18 cellular contexts compared by ENCODE assay signal in the genomic region with DNA sequence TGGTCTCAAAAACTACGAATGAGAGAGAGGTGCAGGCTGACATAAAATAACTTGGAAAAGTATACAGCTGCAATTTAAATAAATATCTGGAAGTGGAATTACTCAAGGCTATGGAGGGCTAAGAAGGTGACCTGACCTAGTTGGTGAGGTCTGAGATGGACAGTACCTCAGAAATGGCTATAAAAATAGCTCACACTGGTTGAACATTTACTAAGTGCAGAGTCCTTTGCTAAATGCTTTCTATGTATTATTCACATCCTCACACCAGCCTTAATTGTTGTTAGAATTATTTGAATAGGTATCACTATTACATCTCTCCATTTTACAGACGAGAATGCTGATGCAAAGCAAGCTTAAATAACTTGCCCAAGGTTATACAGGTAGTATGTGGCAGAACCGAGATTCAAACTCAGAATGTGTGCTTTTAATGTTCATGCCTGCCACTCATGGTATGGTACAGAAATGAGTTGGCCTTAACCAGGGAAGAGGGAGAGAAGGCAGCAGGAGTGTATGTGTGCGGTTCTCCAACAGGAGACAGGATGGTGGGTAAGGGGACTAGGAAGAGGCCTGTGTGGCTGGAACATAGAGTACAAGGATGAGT. TPM values are rescaled to one million over a fixed set of nuclear protein-coding genes. Genes with fewer than 3 reads are reported as not detected.
A peak's percentile ranks its signal among the peaks of the same experiment; 100 is the strongest.
DNase-seq lines count a peak whose midpoint lies in the region; ATAC-seq and TF ChIP-seq lines count a peak whose summit lies in the region.
"Had no signal": no experiment of that assay in that cellular context is flagged by ENCODE, and none has a peak within 500 bp of the region (broad histone marks: within the 10 kb centered on the region; RNA-seq: fewer than 3 reads in every experiment).

No MANE protein-coding gene starts in this region.

- H3K9ac ChIP-seq in SK-N-SH = no peak overlapping the region

- H3K4me1 ChIP-seq in mucosa of descending colon (ENCODE audit: low read depth) (no peaks in the 10 kb centered on the region), SK-N-SH (ENCODE audit: control insufficient read depth in 1 of 2, insufficient read depth in 2 of 2, low read depth in 1 of 2, low read length in 1 of 2) (peaks cover 0 to 7% of the 10 kb centered on the region in 2 experiments; a peak in 2 of 4 replicates)
- H3K4me1 ChIP-seq: BLaER1 had no signal

- H3K27ac Mint-ChIP-seq in T-helper 2 cell treated with Interferon-gamma antibody and Interleukin-4, amounts not matched to agents 5 μg/mL and 100 μg/mL, for 36 hours = peak overlapping the region; percentile 70
- peak overlapping the region; percentile 48 for H3K27ac Mint-ChIP-seq in activated naive CD8-positive, alpha-beta T cell treated with anti-CD3 and anti-CD28 coated beads, Interleukin-2, amount 50 U/mL, for 24 hours
- H3K27ac Mint-ChIP-seq: activated CD4-positive, alpha-beta T cell treated with anti-CD3 and anti-CD28 coated beads, Interleukin-2, amount 10 ng/mL, durations not matched to agents 7 days and 5 days; memory B cell had no signal

- no peaks in the 10 kb centered on the region for H3K36me3 Mint-ChIP-seq in T-helper 2 cell treated with Interferon-gamma antibody and Interleukin-4, amounts not matched to agents 5 μg/mL and 100 μg/mL, for 36 hours (ENCODE audit: low read depth)
- peaks cover 11% of the 10 kb centered on the region for H3K36me3 Mint-ChIP-seq in activated naive CD8-positive, alpha-beta T cell treated with anti-CD3 and anti-CD28 coated beads, Interleukin-2, amount 50 U/mL, for 24 hours (ENCODE audit: low read depth)
- H3K36me3 Mint-ChIP-seq: memory B cell; natural killer cell treated with Interleukin-12 subunit alpha and Interleukin-12 subunit beta and Interleukin-15 and Interleukin-18, amount 100 ng/mL, for 72 hours had no signal

- peaks cover 14% of the 10 kb centered on the region for H3K4me1 Mint-ChIP-seq in T-helper 2 cell treated with Interferon-gamma antibody and Interleukin-4, amounts not matched to agents 5 μg/mL and 100 μg/mL, for 36 hours (ENCODE audit: low read depth)
- H3K4me1 Mint-ChIP-seq in activated naive CD8-positive, alpha-beta T cell treated with anti-CD3 and anti-CD28 coated beads, Interleukin-2, amount 50 U/mL, for 24 hours = peaks cover 9% of the 10 kb centered on the region
- H3K4me1 Mint-ChIP-seq: memory B cell had no signal

- TF ChIP-seq CTCF in mucosa of descending colon (IDR thresholded peaks at IDR 0.05) (no peak), SK-N-SH (IDR thresholded peaks at IDR 0.05) (no peak), GM20000 (IDR thresholded peaks at IDR 0.05; ENCODE audit: extremely low read depth, missing control alignments) (no peak)

- no peak for TF ChIP-seq EP300 in SK-N-SH (IDR thresholded peaks at IDR 0.05; ENCODE audit: borderline replicate concordance in 1 of 2, low read depth in 1 of 2, low read length in 1 of 2)

- no peaks in the 10 kb centered on the region for H3K79me2 ChIP-seq in SK-N-SH (ENCODE audit: insufficient read depth)

- no peaks in the 10 kb centered on the region for H4K20me1 ChIP-seq in SK-N-SH (ENCODE audit: insufficient read depth)
- H4K20me1 ChIP-seq: BLaER1 had no signal

- H3K27me3 Mint-ChIP-seq in T-helper 2 cell treated with Interferon-gamma antibody and Interleukin-4, amounts not matched to agents 5 μg/mL and 100 μg/mL, for 36 hours (ENCODE audit: low read depth) = no peaks in the 10 kb centered on the region
- no peaks in the 10 kb centered on the region for H3K27me3 Mint-ChIP-seq in activated naive CD8-positive, alpha-beta T cell treated with anti-CD3 and anti-CD28 coated beads, Interleukin-2, amount 50 U/mL, for 24 hours
- H3K27me3 Mint-ChIP-seq: activated CD4-positive, alpha-beta T cell treated with anti-CD3 and anti-CD28 coated beads, Interleukin-2, amount 10 ng/mL, durations not matched to agents 7 days and 5 days; natural killer cell treated with Interleukin-12 subunit alpha and Interleukin-12 subunit beta and Interleukin-15 and Interleukin-18, amount 100 ng/mL, for 72 hours had no signal

- H3K4me3 Mint-ChIP-seq in T-helper 2 cell treated with Interferon-gamma antibody and Interleukin-4, amounts not matched to agents 5 μg/mL and 100 μg/mL, for 36 hours = no peak overlapping the region
- no peak overlapping the region for H3K4me3 Mint-ChIP-seq in activated naive CD8-positive, alpha-beta T cell treated with anti-CD3 and anti-CD28 coated beads, Interleukin-2, amount 50 U/mL, for 24 hours
- H3K4me3 Mint-ChIP-seq: activated CD4-positive, alpha-beta T cell treated with anti-CD3 and anti-CD28 coated beads, Interleukin-2, amount 10 ng/mL, durations not matched to agents 7 days and 5 days; memory B cell; natural killer cell treated with Interleukin-12 subunit alpha and Interleukin-12 subunit beta and Interleukin-15 and Interleukin-18, amount 100 ng/mL, for 72 hours had no signal

- H3K9me3 ChIP-seq in mucosa of descending colon = no peaks in the 10 kb centered on the region
- H3K9me3 ChIP-seq in SK-N-SH = no peaks in the 10 kb centered on the region
- H3K9me3 ChIP-seq: BLaER1 had no signal

- H3K27me3 ChIP-seq in SK-N-SH (ENCODE audit: insufficient read depth) = no peaks in the 10 kb centered on the region
- H3K27me3 ChIP-seq: BLaER1 had no signal

- H3K4me3 ChIP-seq in mucosa of descending colon = no peak overlapping the region
- H3K4me3 ChIP-seq in SK-N-SH (ENCODE audit: low read depth in 2 of 2, low read length in 1 of 2) = no peak overlapping the region
- H3K4me3 ChIP-seq: BLaER1 had no signal

- POLR2A ChIA-PET in SK-N-SH (lab: Yijun Ruan, JAX) = interaction anchor here (1.0 kb wide), 1 partner anchor 290 kb away, joined by 5 read pairs; no protein-coding TSS in a partner anchor

- no peak overlapping the region for H3K4me2 ChIP-seq in SK-N-SH
- H3K4me2 ChIP-seq: BLaER1 had no signal

- peak; percentile 49 for ATAC-seq in GM18511 (IDR thresholded peaks at IDR 0.05; ENCODE audit: unreplicated experiment)
- no peak for ATAC-seq in activated naive CD8-positive, alpha-beta T cell treated with anti-CD3 and anti-CD28 coated beads, Interleukin-2, amount 50 U/mL, for 24 hours
- ATAC-seq in mucosa of descending colon = peak; percentile 40
- no peak for ATAC-seq in GM21515 (IDR thresholded peaks at IDR 0.05; ENCODE audit: unreplicated experiment)

- no peaks in the 10 kb centered on the region for H3K9me2 ChIP-seq in SK-N-SH

- WGBS in SK-N-SH (ENCODE audit: low lambda C conversion rate) = 94% methylated on average over 4 of the region's 4 CpGs

- no peaks in the 10 kb centered on the region for H3F3A ChIP-seq in SK-N-SH (replicated peaks; ENCODE audit: insufficient read depth)

- H3K36me3 ChIP-seq in mucosa of descending colon (ENCODE audit: low read depth) (no peaks in the 10 kb centered on the region), SK-N-SH (replicated peaks in 1 of 2; ENCODE audit: control insufficient read depth in 1 of 2, insufficient read depth in 2 of 2, low read length in 1 of 2) (peaks cover 17 to 27% of the 10 kb centered on the region in 2 experiments)

- DNase-seq in T-helper 2 cell treated with Interferon-gamma antibody and Interleukin-4, amounts not matched to agents 5 μg/mL and 100 μg/mL, for 36 hours (ENCODE audit: low spot score) = no peak
- DNase-seq in T-helper 2 cell (no peak), mucosa of descending colon (no peak), SK-N-SH (no peak), GM20000 (ENCODE audit: low spot score) (no peak)
- DNase-seq in activated naive CD8-positive, alpha-beta T cell treated with anti-CD3 and anti-CD28 coated beads, Interleukin-2, amount 50 U/mL, for 24 hours = no peak
- DNase-seq: activated CD4-positive, alpha-beta T cell treated with anti-CD3 and anti-CD28 coated beads, Interleukin-2, amount 10 ng/mL, durations not matched to agents 7 days and 5 days; islet precursor cell; Kasumi-1; NCI-H1105; NCI-H510A; RPMI8226 had no signal

- H2AFZ ChIP-seq in SK-N-SH (ENCODE audit: low read depth) = no peak overlapping the region

- intact Hi-C loops in mucosa of descending colon (cut with DNase I, micrococcal nuclease) = loop anchor here (5.0 to 10.0 kb wide), 2 partner anchors 288 to 290 kb away; no protein-coding TSS in a partner anchor

- no peak for TF ChIP-seq RAD21 in SK-N-SH (IDR thresholded peaks at IDR 0.05; ENCODE audit: low read length)

- CTCF ChIA-PET in SK-N-SH (lab: Yijun Ruan, JAX) = interaction anchor here (0.9 to 12.0 kb wide), 14 partner anchors 10 to 309 kb away, joined by 3 to 439 read pairs (median 6); no protein-coding TSS in a partner anchor

- H3K27ac ChIP-seq in SK-N-SH (ENCODE audit: low read depth in 2 of 2, low read length in 1 of 2) = no peak overlapping the region
- H3K27ac ChIP-seq: 22Rv1, BLaER1 had no signal

- H3K9me3 Mint-ChIP-seq in T-helper 2 cell treated with Interferon-gamma antibody and Interleukin-4, amounts not matched to agents 5 μg/mL and 100 μg/mL, for 36 hours = no peaks in the 10 kb centered on the region
- no peaks in the 10 kb centered on the region for H3K9me3 Mint-ChIP-seq in activated naive CD8-positive, alpha-beta T cell treated with anti-CD3 and anti-CD28 coated beads, Interleukin-2, amount 50 U/mL, for 24 hours
- H3K9me3 Mint-ChIP-seq: activated CD4-positive, alpha-beta T cell treated with anti-CD3 and anti-CD28 coated beads, Interleukin-2, amount 10 ng/mL, durations not matched to agents 7 days and 5 days; memory B cell; natural killer cell treated with Interleukin-12 subunit alpha and Interleukin-12 subunit beta and Interleukin-15 and Interleukin-18, amount 100 ng/mL, for 72 hours had no signal

TF ChIP-seq in SK-N-SH, 30 proteins besides CTCF, POLR2A, EP300 and RAD21:
- TF ChIP-seq RFX5 (IDR thresholded peaks at IDR 0.05; ENCODE audit: low read length) = no peak
- no peak for TF ChIP-seq TAF1 (IDR thresholded peaks at IDR 0.05; ENCODE audit: borderline replicate concordance, low read depth, low read length)
- no peak for TF ChIP-seq NRF1 (IDR thresholded peaks at IDR 0.05; ENCODE audit: low read depth, low read length)

RNA-seq across cellular contexts. Expression of gene MRPL44, which starts 37.4 kb away (rescaled TPM):
- total RNA-seq in mucosa of descending colon = 10 to 100 TPM; 23.8 to 31.9 (median 27.6) TPM
- polyA plus RNA-seq in SK-N-SH (2012; rRNA removed) = 12.9 and 14.5 TPM in 2 replicates
- polyA plus RNA-seq in SK-N-SH (2012; cell fraction: cytosol; rRNA removed) = 19.2 and 20.2 TPM in 2 replicates
- 5.5 and 8.1 TPM in 2 replicates for polyA plus RNA-seq in SK-N-SH (2012; cell fraction: nucleus; rRNA removed)

RNA-seq across cellular contexts. Expression of gene SERPINE2, which starts 44.4 kb away (rescaled TPM):
- total RNA-seq in mucosa of descending colon = 10 to 100 TPM; 10.6 to 15.9 (median 12.4) TPM
- polyA plus RNA-seq in SK-N-SH (2012; rRNA removed) = 105 and 249 TPM in 2 replicates
- polyA plus RNA-seq in SK-N-SH (2012; cell fraction: cytosol; rRNA removed) = 307 and 310 TPM in 2 replicates
- 312 and 337 TPM in 2 replicates for polyA plus RNA-seq in SK-N-SH (2012; cell fraction: nucleus; rRNA removed)

RNA-seq across cellular contexts. Expression of gene WDFY1, which starts 49.5 kb away (rescaled TPM):
- total RNA-seq in mucosa of descending colon = 10 to 100 TPM; 49.0 to 66.7 (median 65.8) TPM
- polyA plus RNA-seq in SK-N-SH (2012; rRNA removed) = 21.7 and 31.8 TPM in 2 replicates
- polyA plus RNA-seq in SK-N-SH (2012; cell fraction: cytosol; rRNA removed) = 15.7 and 16.0 TPM in 2 replicates
- polyA plus RNA-seq in SK-N-SH (2012; cell fraction: nucleus; rRNA removed) = 65.9 and 69.2 TPM in 2 replicates

Comparison
In these comparisons a context has a peak if more than half of its experiments do, and no peak if none do; other contexts are left out.
1. ATAC-seq: peak in GM18511 (single experiment) and mucosa of descending colon (single experiment); none in activated naive CD8-positive, alpha-beta T cell treated with anti-CD3 and anti-CD28 coated beads, Interleukin-2, amount 50 U/mL, for 24 hours (single experiment) and GM21515 (single experiment).